2 cellular contexts compared by ENCODE assay signal in genomic region chr5:75560655-75561054, GRCh38. TPM values are rescaled to one million over a fixed set of nuclear protein-coding genes. Genes with fewer than 3 reads are reported as not detected.
"Had no signal": no experiment of that assay in that cellular context is flagged by ENCODE, and none has a peak within 500 bp of the region (broad histone marks: within the 10 kb centered on the region; RNA-seq: fewer than 3 reads in every experiment).

No MANE protein-coding gene starts in this region.

RNA-seq across cellular contexts. Expression of gene ANKDD1B, which starts 50.6 kb away (rescaled TPM):
- total RNA-seq: HT1080, IMR-90 had no signal
